ENCODE assay signal across 8 cellular contexts in genomic region chr3:133574260-133574881, GRCh38. TPM values are rescaled to one million over a fixed set of nuclear protein-coding genes. Genes with fewer than 3 reads are reported as not detected.
DNase-seq lines count a peak whose midpoint lies in the region; ATAC-seq and TF ChIP-seq lines count a peak whose summit lies in the region.

No MANE protein-coding gene starts in this region.

- peaks cover 33% of the 10 kb centered on the region for H3K36me3 ChIP-seq in A673 (ENCODE audit: insufficient read depth, low read length, poor library complexity, severe bottlenecking)

- ATAC-seq in GM19328 (IDR thresholded peaks at IDR 0.05; ENCODE audit: unreplicated experiment) (peak; percentile 23), HG03469 (IDR thresholded peaks at IDR 0.05; ENCODE audit: unreplicated experiment) (peak; percentile 18)

- peak; percentile 45 for DNase-seq in A673 (ENCODE audit: low spot score)
- peak; percentile 56 for DNase-seq in activated CD4-positive, alpha-beta T cell treated with anti-CD3 and anti-CD28 coated beads, Interleukin-2, amount 50 U/mL, for 1 hour
- peak; percentile 62 for DNase-seq in effector CD4-positive, alpha-beta T cell
- DNase-seq in mesenteric fat pad (ENCODE audit: low spot score), result peak; percentile 94
- peak; percentile 71 to 73 for DNase-seq in stimulated activated CD8-positive, alpha-beta memory T cell treated with anti-CD3 and anti-CD28 coated beads, Interleukin-2, amount 100 ng/mL, for 48 hours (ENCODE audit: low read depth in 2 of 2)
- no peak for DNase-seq in epidermal melanocyte (ENCODE audit: insufficient read length, low spot score)

- peaks cover 14% of the 10 kb centered on the region for H3K4me1 ChIP-seq in A673 (ENCODE audit: insufficient read depth, low read length, poor library complexity, severe bottlenecking)

- TF ChIP-seq CTCF in A673 (conservative IDR thresholded peaks at IDR 0.05; ENCODE audit: low read depth, low read length), result no peak

- H3K27me3 ChIP-seq in A673 (replicated peaks; ENCODE audit: insufficient read depth, low read depth, low read length, poor library complexity), result no peaks in the 10 kb centered on the region

- H3K4me3 ChIP-seq in A673 (ENCODE audit: low read depth, low read length, poor library complexity, severe bottlenecking), result peak overlapping the region; percentile 62

- no TSS peak for BruUV-seq in A673 (replicated peaks; lab: Mats Ljungman, UMichigan)

- CTCF ChIA-PET in A673 (lab: Charles Lee), result no interaction called here

- no peaks in the 10 kb centered on the region for H3K9me3 ChIP-seq in A673 (ENCODE audit: low read depth, low read length, poor library complexity, severe bottlenecking)

- H3K27ac ChIP-seq in A673 (ENCODE audit: low read depth, low read length, poor library complexity, severe bottlenecking), result peak overlapping the region; percentile 75

- POLR2A ChIA-PET in A673 (lab: Charles Lee; ENCODE audit: low non-redundant PET), result interaction anchor here (0.6 kb wide), 1 partner anchor 850 kb away, joined by 6 read pairs; no protein-coding TSS in a partner anchor

- intact Hi-C loops in A673 (cut with micrococcal nuclease; ENCODE audit: unreplicated experiment), result no loop called here

RNA-seq across cellular contexts. Expression of gene CDV3, which starts 0.9 kb away (rescaled TPM):
- total RNA-seq in A673 (2021) (146 and 161 TPM in 2 replicates), mesenteric fat pad (238 TPM)
